In genomic region chr1:70504176-70504820, GRCh38 we compare ENCODE assay signal across 9 cellular contexts.
DNase-seq lines count a peak whose midpoint lies in the region; ATAC-seq and TF ChIP-seq lines count a peak whose summit lies in the region.
"Had no signal": no experiment of that assay in that cellular context is flagged by ENCODE, and none has a peak within 500 bp of the region (broad histone marks: within the 10 kb centered on the region; RNA-seq: fewer than 3 reads in every experiment).

No MANE protein-coding gene starts in this region.

- ATAC-seq in GM19025 (IDR thresholded peaks at IDR 0.05; ENCODE audit: low read depth, unreplicated experiment) (peak; percentile 96), HG03039 (IDR thresholded peaks at IDR 0.05; ENCODE audit: unreplicated experiment) (peak; percentile 95), left ventricle myocardium superior (no peak)

- no peak overlapping the region for H3K27ac Mint-ChIP-seq in endothelial cell (ENCODE audit: unreplicated experiment)

- no peak for TF ChIP-seq CTCF in endothelial cell (IDR thresholded peaks at IDR 0.05; ENCODE audit: unreplicated experiment)

- H3K9me3 ChIP-seq in adipocyte (ENCODE audit: control insufficient read depth, low read length) (no peaks in the 10 kb centered on the region), MG63 (no peaks in the 10 kb centered on the region)
- H3K9me3 ChIP-seq: thoracic aorta had no signal

- no peak overlapping the region for H3K4me3 Mint-ChIP-seq in endothelial cell (ENCODE audit: unreplicated experiment)

- H3K36me3 ChIP-seq in adipocyte (ENCODE audit: control insufficient read depth, insufficient read depth, low read length, severe bottlenecking) (no peaks in the 10 kb centered on the region), MG63 (no peaks in the 10 kb centered on the region)
- H3K36me3 ChIP-seq: thoracic aorta had no signal

- no peak overlapping the region for H3K4me3 ChIP-seq in adipocyte (ENCODE audit: low read length)
- H3K4me3 ChIP-seq in MG63: no peak overlapping the region
- H3K4me3 ChIP-seq: thoracic aorta had no signal

- no peaks in the 10 kb centered on the region for H3K27me3 ChIP-seq in adipocyte (replicated peaks; ENCODE audit: control insufficient read depth, insufficient read depth, low read length)
- no peaks in the 10 kb centered on the region for H3K27me3 ChIP-seq in MG63

- no peaks in the 10 kb centered on the region for H3K9me3 Mint-ChIP-seq in endothelial cell (ENCODE audit: unreplicated experiment)

- no peak overlapping the region for H3K9ac ChIP-seq in adipocyte (ENCODE audit: low read length)

- no peaks in the 10 kb centered on the region for H3K4me1 Mint-ChIP-seq in endothelial cell (ENCODE audit: unreplicated experiment)

- no peaks in the 10 kb centered on the region for H3K27me3 Mint-ChIP-seq in endothelial cell (ENCODE audit: unreplicated experiment)

- no peaks in the 10 kb centered on the region for H3K36me3 Mint-ChIP-seq in endothelial cell (ENCODE audit: low read depth, unreplicated experiment)

- H3K4me1 ChIP-seq in adipocyte (ENCODE audit: control insufficient read depth, insufficient read depth, low read length): peaks cover 6% of the 10 kb centered on the region

- intact Hi-C loops in left ventricle myocardium superior (cut with micrococcal nuclease): no loop called here

- peak; percentile 20 for DNase-seq in AG20443 (ENCODE audit: low spot score)
- peak; percentile 51 for DNase-seq in adipocyte (ENCODE audit: low read depth)
- DNase-seq in endothelial cell (ENCODE audit: low spot score): no peak
- DNase-seq in NCI-H510A treated with DMSO at 0.1 percent for 48 hours (lab: John Stamatoyannopoulos, UW): no peak
- no peak for DNase-seq in MG63
- DNase-seq in left ventricle myocardium superior: no peak

Comparison
In these comparisons a context has a peak if more than half of its experiments do, and no peak if none do; other contexts are left out.
1. DNase-seq: peak in AG20443 (single experiment) and adipocyte (single experiment); none in endothelial cell (single experiment), NCI-H510A treated with DMSO at 0.1 percent for 48 hours (single experiment), MG63 (single experiment) and left ventricle myocardium superior (single experiment).